In genomic region chr2:42171396-42171971, GRCh38 we compare ENCODE assay signal across 1 cellular context.
TF ChIP-seq lines count a peak whose summit lies in the region.

No MANE protein-coding gene starts in this region.

TF ChIP-seq in HEK293, 187 proteins besides CTCF, POLR2A, EP300 and RAD21 (continued from another document):
- TF ChIP-seq PRDM2 (tag by site-specific recombination; IDR thresholded peaks at IDR 0.05; ENCODE audit: borderline replicate concordance) = no peak
- TF ChIP-seq TRIM28 (IDR thresholded peaks at IDR 0.05; ENCODE audit: borderline replicate concordance, low read length) = 0 out of 2 replicates have a peak, but pooled peaks have one; percentile 80
- 0 out of 2 replicates have a peak, but pooled peaks have one; percentile 24 for TF ChIP-seq OSR2 (tag by site-specific recombination; IDR thresholded peaks at IDR 0.05)
- TF ChIP-seq PRDM10 (tag by site-specific recombination; IDR thresholded peaks at IDR 0.05) = no peak
- no peak for TF ChIP-seq ZNF324 (tag by site-specific recombination; IDR thresholded peaks at IDR 0.05)
- TF ChIP-seq ZBTB11 (tag by site-specific recombination; conservative IDR thresholded peaks at IDR 0.05; ENCODE audit: low read depth) = peak; percentile 56
- TF ChIP-seq PBX3 (CRISPR knock-in tag; IDR thresholded peaks at IDR 0.05) = no peak
- TF ChIP-seq ZBTB17 (tag by site-specific recombination; IDR thresholded peaks at IDR 0.05) = peak; percentile 33; the same call in 1 of the 2 replicates
- TF ChIP-seq ZNF768 (tag by site-specific recombination; IDR thresholded peaks at IDR 0.05) = no peak
- TF ChIP-seq ZNF560 (tag by site-specific recombination; IDR thresholded peaks at IDR 0.05; ENCODE audit: borderline replicate concordance) = no peak
